Comparison of ENCODE assay signal across 9 cellular contexts in genomic region chr12:49368240-49368600, GRCh38. TPM values are rescaled to one million over a fixed set of nuclear protein-coding genes. Genes with fewer than 3 reads are reported as not detected.
DNase-seq lines count a peak whose midpoint lies in the region; ATAC-seq and TF ChIP-seq lines count a peak whose summit lies in the region.
"Had no signal": no experiment of that assay in that cellular context is flagged by ENCODE, and none has a peak within 500 bp of the region (broad histone marks: within the 10 kb centered on the region; RNA-seq: fewer than 3 reads in every experiment).

No MANE protein-coding gene starts in this region.

- DNase-seq in HFF-Myc (ENCODE audit: extremely low read depth, low read depth) (no peak), brain microvascular endothelial cell (no peak), mesothelial cell of epicardium (ENCODE audit: low spot score in 2 of 2, unreplicated experiment in 2 of 2) (no peak), MV-4-11 (lab: John Stamatoyannopoulos, UW) (no peak), AG08396 (ENCODE audit: low spot score) (no peak)
- DNase-seq: NCI-H1694 treated with DMSO at 0.1 percent for 48 hours had no signal

- H3K36me3 Mint-ChIP-seq in mesothelial cell of epicardium, result peaks cover 2% of the 10 kb centered on the region

- in situ Hi-C loops in brain microvascular endothelial cell (cut with HindIII; ENCODE audit: low pct_ligation_motif_present, low sequenced_read_pairs), result loop anchor here (25.0 kb wide), 1 partner anchor 144 kb away; no protein-coding TSS in a partner anchor

- no peak for ATAC-seq in GM21381 (IDR thresholded peaks at IDR 0.05; ENCODE audit: unreplicated experiment)
- no peak for ATAC-seq in HG03095 (IDR thresholded peaks at IDR 0.05; ENCODE audit: unreplicated experiment)

- H3K4me3 ChIP-seq in ACC112 (ENCODE audit: low read depth, low read length) (peak overlapping the region; percentile 90), HFF-Myc (replicated peaks; ENCODE audit: low read depth, low read length) (peak overlapping the region; percentile 70), brain microvascular endothelial cell (ENCODE audit: low read depth, low read length) (peak overlapping the region; percentile 78)

- H3K79me2 ChIP-seq in ACC112 (ENCODE audit: control insufficient read depth, insufficient read depth, low read length, unreplicated experiment), result peaks cover 67% of the 10 kb centered on the region

- no peaks in the 10 kb centered on the region for H3K27me3 ChIP-seq in ACC112 (ENCODE audit: insufficient read depth, low read length)
- no peaks in the 10 kb centered on the region for H3K27me3 ChIP-seq in brain microvascular endothelial cell (replicated peaks)

- TF ChIP-seq CTCF in HFF-Myc (IDR thresholded peaks at IDR 0.05; ENCODE audit: low read depth, low read length, missing control alignments), result no peak
- TF ChIP-seq CTCF in brain microvascular endothelial cell (IDR thresholded peaks at IDR 0.05; ENCODE audit: low read depth, low read length, missing control alignments), result no peak
- TF ChIP-seq CTCF in mesothelial cell of epicardium (IDR thresholded peaks at IDR 0.05; ENCODE audit: unreplicated experiment), result no peak

- H3K27ac ChIP-seq in ACC112 (ENCODE audit: low read depth, low read length) (peak overlapping the region; percentile 88), brain microvascular endothelial cell (peak overlapping the region; percentile 94)

- no peaks in the 10 kb centered on the region for H3K9me3 Mint-ChIP-seq in mesothelial cell of epicardium

- H3K36me3 ChIP-seq in ACC112 (ENCODE audit: insufficient read depth, low read length), result peaks cover 12% of the 10 kb centered on the region
- peaks cover 2% of the 10 kb centered on the region for H3K36me3 ChIP-seq in brain microvascular endothelial cell (replicated peaks)

- peak overlapping the region; percentile 95 for H3K27ac Mint-ChIP-seq in mesothelial cell of epicardium

- peak overlapping the region; percentile 87 for H3K4me3 Mint-ChIP-seq in mesothelial cell of epicardium

- H2AFZ ChIP-seq in ACC112 (ENCODE audit: low read length, unreplicated experiment), result peak overlapping the region; percentile 67

- peaks cover 30% of the 10 kb centered on the region for H3K4me1 Mint-ChIP-seq in mesothelial cell of epicardium

- H3K4me1 ChIP-seq in ACC112 (ENCODE audit: control insufficient read depth, insufficient read depth, low read length, unreplicated experiment), result peaks cover 36% of the 10 kb centered on the region

- H3K27me3 Mint-ChIP-seq in mesothelial cell of epicardium (ENCODE audit: low read depth), result no peaks in the 10 kb centered on the region

RNA-seq across cellular contexts. Expression of gene SPATS2, which starts 1.0 kb away (rescaled TPM):
- total RNA-seq in mesothelial cell of epicardium, result 68.3 to 71.2 TPM (median 69.0 TPM) in 3 replicates

RNA-seq across cellular contexts. Expression of gene DNAJC22, which starts 21.5 kb away (rescaled TPM):
- total RNA-seq in mesothelial cell of epicardium, result 13.2 to 15.3 TPM (median 14.4 TPM) in 3 replicates

RNA-seq across cellular contexts. Expression of gene C1QL4, which starts 31.2 kb away (rescaled TPM):
- total RNA-seq in mesothelial cell of epicardium, result 0.20 TPM in 2 of 3 replicates, not detected in the other

RNA-seq across cellular contexts. Expression of gene TROAP, which starts 45.2 kb away (rescaled TPM):
- 29.5 to 30.8 TPM (median 29.8 TPM) in 3 replicates for total RNA-seq in mesothelial cell of epicardium
